ENCODE assay signal across 2 cellular contexts in the genomic region with DNA sequence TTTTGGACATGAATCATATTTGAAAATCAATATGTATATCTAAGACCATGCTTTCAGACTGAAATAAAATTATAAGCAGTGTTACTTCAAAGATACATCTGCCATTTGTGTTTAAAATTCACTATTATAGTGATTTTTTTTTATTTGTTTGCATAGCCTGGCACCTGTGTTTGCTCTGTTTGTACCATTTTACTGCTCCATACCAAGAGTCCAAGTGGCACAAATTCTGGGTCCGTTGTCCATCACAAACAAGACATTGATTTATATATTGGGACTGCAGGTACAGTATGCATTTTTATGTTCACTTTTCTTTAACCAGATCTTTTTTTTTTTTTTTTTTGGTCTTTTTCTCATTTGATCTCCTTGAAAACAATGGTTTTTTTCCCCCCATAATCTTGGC.
TF ChIP-seq lines count a peak whose summit lies in the region.

No MANE protein-coding gene starts in this region.

TF ChIP-seq in liver, 16 proteins besides CTCF, POLR2A, EP300 and RAD21:
- TF ChIP-seq TAF1 (conservative IDR thresholded peaks at IDR 0.05) = no peak
- peak; percentile 58 to 67 for TF ChIP-seq HNF4A (conservative IDR thresholded peaks at IDR 0.05)
- TF ChIP-seq YY1 (IDR thresholded peaks at IDR 0.05) = no peak

TF ChIP-seq in HepG2, 621 proteins besides CTCF, POLR2A, EP300 and RAD21:
- no peak for TF ChIP-seq ZNF770 (CRISPR knock-in tag; IDR thresholded peaks at IDR 0.05)
